In genomic region chr5:56983593-56984361, GRCh38 we compare ENCODE assay signal across 17 cellular contexts. TPM values are rescaled to one million over a fixed set of nuclear protein-coding genes. Genes with fewer than 3 reads are reported as not detected.
A peak's percentile ranks its signal among the peaks of the same experiment; 100 is the strongest.
DNase-seq lines count a peak whose midpoint lies in the region; ATAC-seq, FAIRE-seq and TF ChIP-seq lines count a peak whose summit lies in the region.
"Had no signal": no experiment of that assay in that cellular context is flagged by ENCODE, and none has a peak within 500 bp of the region (broad histone marks: within the 10 kb centered on the region; RNA-seq: fewer than 3 reads in every experiment).

No MANE protein-coding gene starts in this region.

- no peaks in the 10 kb centered on the region for H3K36me3 ChIP-seq in SJCRH30
- no peaks in the 10 kb centered on the region for H3K36me3 ChIP-seq in small intestine (ENCODE audit: control insufficient read depth in 2 of 2, insufficient read depth in 2 of 2, low read length in 2 of 2)
- H3K36me3 ChIP-seq: pancreas, stomach had no signal

- POLR2A ChIA-PET in naive thymus-derived CD8-positive, alpha-beta T cell (lab: Charles Lee) = interaction anchor here (0.6 kb wide), 1 partner anchor 13 kb away, joined by 3 read pairs; no protein-coding TSS in a partner anchor

- TF ChIP-seq POLR2A in GM12892 (IDR thresholded peaks at IDR 0.05; ENCODE audit: low read depth, low read length) = no peak

- no peak overlapping the region for H3K27ac ChIP-seq in SJCRH30
- H3K27ac ChIP-seq in small intestine (ENCODE audit: low read depth in 1 of 2, low read length in 1 of 2) = no peak overlapping the region
- H3K27ac ChIP-seq: pancreas, stomach had no signal

- WGBS in small intestine, 3 donors = 46 to 64% (median 57%) methylated on average over 1 of the region's 1 CpG

- H3K4me1 Mint-ChIP-seq in naive thymus-derived CD8-positive, alpha-beta T cell = peaks cover 0 to 23% (median 9%) of the 10 kb centered on the region in 4 donors

- peaks cover 5% of the 10 kb centered on the region; the same call in 1 of the 2 replicates for H3K4me1 ChIP-seq in SJCRH30
- H3K4me1 ChIP-seq in small intestine (ENCODE audit: control insufficient read depth in 2 of 2, insufficient read depth in 1 of 2, low read depth in 1 of 2, low read length in 1 of 2) = no peaks in the 10 kb centered on the region
- H3K4me1 ChIP-seq: pancreas had no signal

- H3K4me3 ChIP-seq in SJCRH30 (no peak overlapping the region), small intestine (ENCODE audit: low read depth in 1 of 2, low read length in 2 of 2) (no peak overlapping the region)
- H3K4me3 ChIP-seq: pancreas, stomach had no signal

- FAIRE-seq in GM12892 (lab: Jason Lieb, UNC) = peak; percentile 62
- no peak for FAIRE-seq in small intestine (lab: Jason Lieb, UNC)
- FAIRE-seq: pancreas had no signal

- H3K27me3 ChIP-seq in SJCRH30 (no peaks in the 10 kb centered on the region), small intestine (ENCODE audit: control insufficient read depth in 2 of 2, insufficient read depth in 2 of 2, low read length in 2 of 2) (no peaks in the 10 kb centered on the region)
- H3K27me3 ChIP-seq: pancreas had no signal

- ATAC-seq in HG02938 (IDR thresholded peaks at IDR 0.05; ENCODE audit: unreplicated experiment) (peak; percentile 83), GM21526 (IDR thresholded peaks at IDR 0.05; ENCODE audit: low FRiP score, unreplicated experiment) (no peak)
- no peak for ATAC-seq in naive thymus-derived CD8-positive, alpha-beta T cell
- ATAC-seq: esophagus mucosa, pancreas had no signal

- H3K4me3 Mint-ChIP-seq in naive thymus-derived CD8-positive, alpha-beta T cell = no peak overlapping the region
- H3K4me3 Mint-ChIP-seq: activated CD4-positive, alpha-beta memory T cell treated with anti-CD3 and anti-CD28 coated beads for 36 hours; central memory CD8-positive, alpha-beta T cell had no signal

- peaks cover 0 to 6% (median 2%) of the 10 kb centered on the region in 5 donors for H3K27me3 Mint-ChIP-seq in naive thymus-derived CD8-positive, alpha-beta T cell
- H3K27me3 Mint-ChIP-seq: activated CD4-positive, alpha-beta memory T cell treated with anti-CD3 and anti-CD28 coated beads for 36 hours had no signal

- H3K9me3 ChIP-seq in SJCRH30 (replicated peaks) (no peaks in the 10 kb centered on the region), small intestine (ENCODE audit: control insufficient read depth, low read depth) (no peaks in the 10 kb centered on the region)
- H3K9me3 ChIP-seq: pancreas, stomach had no signal

- no peaks in the 10 kb centered on the region for H3K36me3 Mint-ChIP-seq in naive thymus-derived CD8-positive, alpha-beta T cell
- H3K36me3 Mint-ChIP-seq: activated CD4-positive, alpha-beta memory T cell treated with anti-CD3 and anti-CD28 coated beads for 36 hours had no signal

- DNase-seq in GM12892 (ENCODE audit: insufficient read length) (no peak), GM19238 (ENCODE audit: insufficient read length, low spot score) (peak; percentile 13), SJCRH30 (peak; percentile 3 to 20), small intestine (no peak), DMS153 (lab: John Stamatoyannopoulos, UW) (no peak)
- no peak for DNase-seq in naive thymus-derived CD8-positive, alpha-beta T cell
- DNase-seq: activated naive CD4-positive, alpha-beta T cell; KG1; NCI-H187 treated with DMSO at 0.1 percent for 48 hours; pancreas; stimulated activated CD4-positive, alpha-beta T cell treated with anti-CD3 and anti-CD28 coated beads, Interleukin-4, amount 100 ng/mL, for 24 hours; stomach had no signal

- H3K27ac Mint-ChIP-seq in naive thymus-derived CD8-positive, alpha-beta T cell = no peak overlapping the region
- H3K27ac Mint-ChIP-seq: activated CD4-positive, alpha-beta memory T cell treated with anti-CD3 and anti-CD28 coated beads for 36 hours had no signal

- no peaks in the 10 kb centered on the region for H3K9me3 Mint-ChIP-seq in naive thymus-derived CD8-positive, alpha-beta T cell
- H3K9me3 Mint-ChIP-seq: activated CD4-positive, alpha-beta memory T cell treated with anti-CD3 and anti-CD28 coated beads for 36 hours; central memory CD8-positive, alpha-beta T cell had no signal

RNA-seq across cellular contexts. Expression of gene MIER3, which starts 31.9 kb away (rescaled TPM):
- 4.3 TPM for polyA plus RNA-seq in GM12892 (2012; ENCODE audit: missing spikeins)
- 28.0 and 31.2 TPM in 2 replicates for total RNA-seq in SJCRH30 (2014; rRNA removed; shearing (Covaris generic))
- total RNA-seq in naive thymus-derived CD8-positive, alpha-beta T cell = 10 to 100 TPM; 34.3 to 37.1 TPM
- polyA plus RNA-seq in naive thymus-derived CD8-positive, alpha-beta T cell = 10 to 100 TPM in 1 of 3 donors, 1 to 10 TPM in 2; 3.8 to 10.3 (median 6.1) TPM
- 10 to 100 TPM in 2 of 3 donors, 1 to 10 TPM in 1; 7.1 to 35.4 (median 26.2) TPM for polyA plus RNA-seq in small intestine

Comparison
In these comparisons a context has a peak if more than half of its experiments do, and no peak if none do; other contexts are left out.
1. DNase-seq: peak in GM19238 (single experiment) and SJCRH30 (2 of 2); none in GM12892 (single experiment), naive thymus-derived CD8-positive, alpha-beta T cell (0 of 10), small intestine (single experiment) and DMS153 (single experiment).